10 cellular contexts compared by ENCODE assay signal in genomic region chr15:89139613-89140499, GRCh38. TPM values are rescaled to one million over a fixed set of nuclear protein-coding genes. Genes with fewer than 3 reads are reported as not detected.
DNase-seq lines count a peak whose midpoint lies in the region; ATAC-seq, FAIRE-seq and TF ChIP-seq lines count a peak whose summit lies in the region.
"Had no signal": no experiment of that assay in that cellular context is flagged by ENCODE, and none has a peak within 500 bp of the region (broad histone marks: within the 10 kb centered on the region; RNA-seq: fewer than 3 reads in every experiment).

No MANE protein-coding gene starts in this region.

- H3K4me1 ChIP-seq in lower lobe of right lung (peaks cover 90% of the 10 kb centered on the region), vagina (peaks cover 88% of the 10 kb centered on the region)

- DNase-seq in Right ventricle myocardium inferior (ENCODE audit: missing footprints), result no peak
- no peak for DNase-seq in cardiac septum (ENCODE audit: low spot score)
- DNase-seq in dorsolateral prefrontal cortex, result peak; percentile 40 to 73 (median 64)
- no peak for DNase-seq in lower lobe of right lung
- DNase-seq in vagina (ENCODE audit: extremely low spot score in 2 of 2), result peak in 1 of 2 donors; percentile 49
- DNase-seq in HTR-8/SVneo (ENCODE audit: insufficient read length, low spot score), result no peak
- no peak for DNase-seq in RPMI8226
- DNase-seq: CD4-positive, CD25-positive, alpha-beta regulatory T cell; NCI-H524 had no signal

- peak overlapping the region in 2 of 59 donors; percentile 1 to 8 for H3K4me3 ChIP-seq in dorsolateral prefrontal cortex
- no peak overlapping the region for H3K4me3 ChIP-seq in lower lobe of right lung
- no peak overlapping the region for H3K4me3 ChIP-seq in vagina

- peak overlapping the region in 58 of 59 donors; percentile 8 to 95 (median 85) for H3K27ac ChIP-seq in dorsolateral prefrontal cortex
- peak overlapping the region; percentile 56 for H3K27ac ChIP-seq in lower lobe of right lung
- H3K27ac ChIP-seq in vagina, result peak overlapping the region; percentile 80

- no peaks in the 10 kb centered on the region for H3K36me3 ChIP-seq in lower lobe of right lung
- H3K36me3 ChIP-seq in vagina, result no peaks in the 10 kb centered on the region

- ATAC-seq in Right ventricle myocardium inferior, result peak; percentile 24
- peak; percentile 11 to 74 for ATAC-seq in lower lobe of right lung
- ATAC-seq in HG03354 (IDR thresholded peaks at IDR 0.05; ENCODE audit: poor library complexity, severe bottlenecking, unreplicated experiment), result no peak

- TF ChIP-seq CTCF in dorsolateral prefrontal cortex (IDR thresholded peaks at IDR 0.05 in 54 of 56, conservative IDR thresholded peaks at IDR 0.05 in 2 of 56; ENCODE audit: low read depth in 1 of 56, partially characterized antibody in 56 of 56), result peak in 48 of 56 donors; percentile 19 to 65 (median 47)
- no peak for TF ChIP-seq CTCF in lower lobe of right lung (IDR thresholded peaks at IDR 0.05)
- TF ChIP-seq CTCF in vagina (IDR thresholded peaks at IDR 0.05), result no peak

- no peak for FAIRE-seq in HTR-8/SVneo (lab: Jason Lieb, UNC)

- no peaks in the 10 kb centered on the region for H3K9me3 ChIP-seq in lower lobe of right lung
- no peaks in the 10 kb centered on the region for H3K9me3 ChIP-seq in vagina

- TF ChIP-seq POLR2A in vagina (IDR thresholded peaks at IDR 0.05), result no peak

- H3K27me3 ChIP-seq in dorsolateral prefrontal cortex, result no peaks in the 10 kb centered on the region
- H3K27me3 ChIP-seq in lower lobe of right lung (ENCODE audit: low read depth), result no peaks in the 10 kb centered on the region
- H3K27me3 ChIP-seq in vagina, result no peaks in the 10 kb centered on the region

- intact Hi-C loops in Right ventricle myocardium inferior (cut with DNase I), result loop anchor here (5.0 kb wide), 2 partner anchors 32 to 83 kb away; no protein-coding TSS in a partner anchor
- intact Hi-C loops in cardiac septum (cut with DNase I), result loop anchor here (5.0 kb wide), 3 partner anchors 37 to 243 kb away; partner anchors contain the start of genes ABHD2 and HAPLN3
- intact Hi-C loops in dorsolateral prefrontal cortex (cut with DNase I), result loop anchor here in 1 of 2 donors (2.0 to 5.0 kb wide), 2 partner anchors 37 to 48 kb away; no protein-coding TSS in a partner anchor
- intact Hi-C loops in lower lobe of right lung (cut with DNase I), result no loop called here
- intact Hi-C loops in vagina (cut with DNase I), result no loop called here

RNA-seq across cellular contexts. Expression of gene ABHD2, which starts 51.6 kb away (rescaled TPM):
- 69.9 TPM for total RNA-seq in Right ventricle myocardium inferior
- 185 TPM for total RNA-seq in cardiac septum
- total RNA-seq in dorsolateral prefrontal cortex, result 100 to 1,000 TPM in 119 of 120 experiments, 10 to 100 TPM in 1; 89.8 to 236 (median 169) TPM
- 202 TPM for total RNA-seq in lower lobe of right lung
- total RNA-seq in vagina, result 33.6 TPM

Comparison
In these comparisons a context has a peak if more than half of its experiments do, and no peak if none do; other contexts are left out.
1. DNase-seq: peak in dorsolateral prefrontal cortex (10 of 10); none in Right ventricle myocardium inferior (single experiment), cardiac septum (single experiment), lower lobe of right lung (single experiment), HTR-8/SVneo (single experiment) and RPMI8226 (single experiment).
2. CTCF ChIP-seq: peak in dorsolateral prefrontal cortex (48 of 56); none in lower lobe of right lung (single experiment) and vagina (0 of 3).
3. intact Hi-C loops: an anchor here in Right ventricle myocardium inferior (5.0 kb wide) and cardiac septum (5.0 kb wide); none called in lower lobe of right lung and vagina.
4. Peak in every context shown above with its lines, with median percentiles within 50 percentile points of each other: H3K27ac ChIP-seq.